10 cellular contexts compared by ENCODE assay signal in genomic region chr12:122318607-122319311, GRCh38. TPM values are rescaled to one million over a fixed set of nuclear protein-coding genes. Genes with fewer than 3 reads are reported as not detected.
DNase-seq lines count a peak whose midpoint lies in the region; ATAC-seq and TF ChIP-seq lines count a peak whose summit lies in the region.
"Had no signal": no experiment of that assay in that cellular context is flagged by ENCODE, and none has a peak within 500 bp of the region (broad histone marks: within the 10 kb centered on the region; RNA-seq: fewer than 3 reads in every experiment).

No MANE protein-coding gene starts in this region.

- H3K27ac Mint-ChIP-seq in activated CD8-positive, alpha-beta T cell treated with anti-CD3 and anti-CD28 coated beads for 36 hours: no peak overlapping the region
- H3K27ac Mint-ChIP-seq: activated naive CD4-positive, alpha-beta T cell treated with anti-CD3 and anti-CD28 coated beads for 36 hours had no signal

- H3K4me1 ChIP-seq in left lung: no peaks in the 10 kb centered on the region
- peaks cover 0 to 30% (median 16%) of the 10 kb centered on the region in 4 donors for H3K4me1 ChIP-seq in tibial artery

- TF ChIP-seq CTCF in HFF-Myc (IDR thresholded peaks at IDR 0.05; ENCODE audit: low read depth, low read length, missing control alignments) (no peak), left lung (IDR thresholded peaks at IDR 0.05) (no peak), tibial artery (IDR thresholded peaks at IDR 0.05) (no peak)
- no peak for TF ChIP-seq CTCF in activated CD8-positive, alpha-beta T cell treated with anti-CD3 and anti-CD28 coated beads for 36 hours (IDR thresholded peaks at IDR 0.05)

- ATAC-seq in left lung: peak; percentile 66
- no peak for ATAC-seq in activated CD8-positive, alpha-beta T cell treated with anti-CD3 and anti-CD28 coated beads for 36 hours
- ATAC-seq in HG02885 (IDR thresholded peaks at IDR 0.05; ENCODE audit: poor library complexity, unreplicated experiment): no peak

- CTCF ChIA-PET in activated CD8-positive, alpha-beta T cell treated with anti-CD3 and anti-CD28 coated beads for 36 hours (lab: Charles Lee): interaction anchor here (0.9 to 1.9 kb wide), 3 partner anchors 9 to 153 kb away, joined by 3 to 9 read pairs (median 3); no protein-coding TSS in a partner anchor

- intact Hi-C loops in left lung (cut with DNase I): no loop called here
- intact Hi-C loops in tibial artery (cut with DNase I; ENCODE audit: low total_unique reads): no loop called here
- intact Hi-C loops in activated CD8-positive, alpha-beta T cell treated with anti-CD3 and anti-CD28 coated beads for 36 hours (cut with micrococcal nuclease): no loop called here

- H3K4me3 ChIP-seq in HFF-Myc (replicated peaks; ENCODE audit: low read depth, low read length): no peak overlapping the region
- H3K4me3 ChIP-seq in left lung: no peak overlapping the region
- no peak overlapping the region for H3K4me3 ChIP-seq in tibial artery

- peak; percentile 26 for DNase-seq in HFF-Myc (ENCODE audit: extremely low read depth, low read depth)
- DNase-seq in left lung: no peak
- peak in 1 of 2 donors; percentile 43 for DNase-seq in tibial artery
- no peak for DNase-seq in activated CD8-positive, alpha-beta T cell treated with anti-CD3 and anti-CD28 coated beads for 36 hours
- no peak for DNase-seq in caudate nucleus (lab: John Stamatoyannopoulos, UW)
- no peak for DNase-seq in DMS 273 (lab: John Stamatoyannopoulos, UW; ENCODE audit: unreplicated experiment)
- DNase-seq: activated naive CD4-positive, alpha-beta T cell treated with anti-CD3 and anti-CD28 coated beads for 36 hours; NCI-H2227 treated with DMSO at 0.1 percent for 48 hours had no signal

- H3K27ac ChIP-seq in cingulate gyrus (ENCODE audit: low read depth, low read length) (peak overlapping the region; percentile 51), left lung (peak overlapping the region; percentile 25 to 67), tibial artery (peak overlapping the region; percentile 76 to 80), caudate nucleus (ENCODE audit: low read depth, low read length) (no peak overlapping the region)

- H3K36me3 ChIP-seq in left lung (peaks cover 0 to 99% of the 10 kb centered on the region in 2 donors), tibial artery (peaks cover 31 to 79% (median 52%) of the 10 kb centered on the region in 3 donors)

- H3K27me3 ChIP-seq in left lung (no peaks in the 10 kb centered on the region), tibial artery (no peaks in the 10 kb centered on the region)

- peaks cover 21% of the 10 kb centered on the region for H3K36me3 Mint-ChIP-seq in activated CD8-positive, alpha-beta T cell treated with anti-CD3 and anti-CD28 coated beads for 36 hours (ENCODE audit: low read depth)

- no peak overlapping the region for H3K4me3 Mint-ChIP-seq in activated CD8-positive, alpha-beta T cell treated with anti-CD3 and anti-CD28 coated beads for 36 hours
- H3K4me3 Mint-ChIP-seq: activated naive CD4-positive, alpha-beta T cell treated with anti-CD3 and anti-CD28 coated beads for 36 hours had no signal

- H3K27me3 Mint-ChIP-seq in activated CD8-positive, alpha-beta T cell treated with anti-CD3 and anti-CD28 coated beads for 36 hours: no peaks in the 10 kb centered on the region

- H3K9me3 ChIP-seq in left lung (no peaks in the 10 kb centered on the region), tibial artery (no peaks in the 10 kb centered on the region)

- POLR2A ChIA-PET in activated CD8-positive, alpha-beta T cell treated with anti-CD3 and anti-CD28 coated beads for 36 hours (lab: Charles Lee): interaction anchor here (0.6 kb wide), 1 partner anchor 183 kb away, joined by 3 read pairs; no protein-coding TSS in a partner anchor

- H3K9me3 Mint-ChIP-seq in activated CD8-positive, alpha-beta T cell treated with anti-CD3 and anti-CD28 coated beads for 36 hours: no peaks in the 10 kb centered on the region
- H3K9me3 Mint-ChIP-seq: activated naive CD4-positive, alpha-beta T cell treated with anti-CD3 and anti-CD28 coated beads for 36 hours had no signal

- no peaks in the 10 kb centered on the region for H3K4me1 Mint-ChIP-seq in activated CD8-positive, alpha-beta T cell treated with anti-CD3 and anti-CD28 coated beads for 36 hours (ENCODE audit: low read depth)

RNA-seq across cellular contexts. Expression of gene VPS33A, which starts 52.5 kb away (rescaled TPM):
- total RNA-seq in left lung: 10 to 100 TPM; 18.7 to 21.4 TPM
- 10 to 100 TPM; 19.7 to 21.4 TPM for total RNA-seq in activated CD8-positive, alpha-beta T cell treated with anti-CD3 and anti-CD28 coated beads for 36 hours
